1 cellular context compared by ENCODE assay signal in the genomic region with DNA sequence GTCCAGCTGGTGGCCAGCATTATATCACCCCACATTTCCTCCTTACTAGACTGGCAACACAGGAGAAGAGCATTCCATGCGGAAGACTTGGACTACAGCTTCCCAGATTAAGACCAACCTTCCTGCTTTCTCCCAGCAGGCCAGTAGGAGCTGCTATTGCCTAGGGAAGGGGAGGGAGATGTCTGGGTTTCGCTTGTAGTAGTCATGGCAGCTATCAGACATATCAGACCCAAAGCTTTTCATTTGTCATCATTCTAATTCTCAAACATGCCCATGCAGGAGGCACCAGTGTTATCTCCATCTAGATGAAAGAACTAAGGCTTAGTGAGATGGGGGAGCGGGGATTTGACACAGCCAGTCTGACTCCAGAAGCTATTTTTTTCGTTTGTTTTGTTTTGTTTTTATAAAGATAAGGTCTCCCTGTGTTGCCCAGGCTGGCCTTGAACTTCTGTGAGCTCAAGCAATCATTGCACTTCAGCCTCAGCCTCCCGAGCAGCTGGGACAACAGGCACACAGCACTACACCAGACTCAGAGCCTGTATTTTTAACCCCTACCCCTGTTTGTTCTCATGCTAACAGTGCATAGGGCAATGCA.
TF ChIP-seq lines count a peak whose summit lies in the region.

No MANE protein-coding gene starts in this region.

TF ChIP-seq in HepG2, 621 proteins besides CTCF, POLR2A, EP300 and RAD21 (continued from another document):
- TF ChIP-seq SIX1 (CRISPR knock-in tag; IDR thresholded peaks at IDR 0.05; ENCODE audit: borderline replicate concordance) (0 out of 2 replicates have a peak, but pooled peaks have one; percentile 28), NFKB2 (CRISPR knock-in tag; IDR thresholded peaks at IDR 0.05; ENCODE audit: borderline replicate concordance) (no peak), DPF2 (CRISPR knock-in tag; IDR thresholded peaks at IDR 0.05; ENCODE audit: borderline replicate concordance, low read depth) (peak; percentile 80), NCOR1 (IDR thresholded peaks at IDR 0.05; ENCODE audit: borderline replicate concordance, low read length) (peak; percentile 97), TCF7 (IDR thresholded peaks at IDR 0.05; ENCODE audit: low read depth) (peak; percentile 82), ATF2 (CRISPR knock-in tag; IDR thresholded peaks at IDR 0.05) (peak; percentile 61), MTF2 (CRISPR knock-in tag; IDR thresholded peaks at IDR 0.05; ENCODE audit: borderline replicate concordance) (0 out of 2 replicates have a peak, but pooled peaks have one; percentile 75), SAFB2 (CRISPR knock-in tag; IDR thresholded peaks at IDR 0.05; ENCODE audit: borderline replicate concordance, low read depth) (peak; percentile 34; the same call in 1 of the 2 replicates), ZNF644 (CRISPR knock-in tag; IDR thresholded peaks at IDR 0.05; ENCODE audit: low read depth) (peak; percentile 51), ZNF724P (CRISPR knock-in tag; IDR thresholded peaks at IDR 0.05; ENCODE audit: borderline replicate concordance) (no peak), ZNF234 (CRISPR knock-in tag; conservative IDR thresholded peaks at IDR 0.05) (no peak), NR2F6 (IDR thresholded peaks at IDR 0.05) (peak; percentile 73), NR2F6 (CRISPR knock-in tag; IDR thresholded peaks at IDR 0.05) (peak; percentile 75), ZNF331 (CRISPR knock-in tag; IDR thresholded peaks at IDR 0.05) (peak; percentile 51), SOX6 (IDR thresholded peaks at IDR 0.05) (no peak), SOX6 (CRISPR knock-in tag; IDR thresholded peaks at IDR 0.05) (peak; percentile 87), JUNB (CRISPR knock-in tag; IDR thresholded peaks at IDR 0.05; ENCODE audit: borderline replicate concordance) (no peak), ELF1 (CRISPR knock-in tag; IDR thresholded peaks at IDR 0.05) (peak; percentile 47), ZNF256 (CRISPR knock-in tag; conservative IDR thresholded peaks at IDR 0.05) (no peak)
TF ChIP-seq in HepG2: peak in this region for 155.
